In genomic region chr10:77513783-77514331, GRCh38 we compare ENCODE assay signal across 8 cellular contexts.
DNase-seq lines count a peak whose midpoint lies in the region; ATAC-seq and TF ChIP-seq lines count a peak whose summit lies in the region.

No MANE protein-coding gene starts in this region.

- TF ChIP-seq CTCF in KMS-11 (conservative IDR thresholded peaks at IDR 0.05; ENCODE audit: low read depth, low read length) (no peak), astrocyte of the spinal cord (IDR thresholded peaks at IDR 0.05; ENCODE audit: low read depth, low read length) (no peak)

- H3K36me3 Mint-ChIP-seq in activated T-cell treated with anti-CD3 and anti-CD28 coated beads, Interleukin-2, amount 50 U/mL, for 24 hours (ENCODE audit: low read depth), result no peaks in the 10 kb centered on the region

- H3K4me3 ChIP-seq in KMS-11 (IDR thresholded peaks at IDR 0.05; ENCODE audit: insufficient read depth, low read depth, low read length) (no peak overlapping the region), astrocyte of the spinal cord (ENCODE audit: low read depth, low read length) (no peak overlapping the region)

- H3K9me3 Mint-ChIP-seq in activated T-cell treated with anti-CD3 and anti-CD28 coated beads, Interleukin-2, amount 50 U/mL, for 24 hours, result no peaks in the 10 kb centered on the region

- H3K36me3 ChIP-seq in KMS-11 (ENCODE audit: insufficient read depth), result no peaks in the 10 kb centered on the region

- H3K27me3 ChIP-seq in KMS-11 (ENCODE audit: insufficient read depth, low read depth), result no peaks in the 10 kb centered on the region

- H3K79me2 ChIP-seq in KMS-11 (ENCODE audit: insufficient read depth, low read depth), result no peaks in the 10 kb centered on the region

- H2AFZ ChIP-seq in KMS-11 (ENCODE audit: low read depth), result peak overlapping the region; percentile 30; the same call in 1 of the 2 replicates

- peaks cover 22% of the 10 kb centered on the region for H3K27me3 Mint-ChIP-seq in activated T-cell treated with anti-CD3 and anti-CD28 coated beads, Interleukin-2, amount 50 U/mL, for 24 hours

- ATAC-seq in left lobe of liver (peak; percentile 80), GM19328 (IDR thresholded peaks at IDR 0.05; ENCODE audit: unreplicated experiment) (no peak)

- DNase-seq in ACHN, result peak; percentile 95
- DNase-seq in astrocyte of the spinal cord (ENCODE audit: low read depth, low spot score), result peak; percentile 89
- no peak for DNase-seq in left lobe of liver (ENCODE audit: low spot score)
- no peak for DNase-seq in activated CD4-positive, alpha-beta T cell treated with anti-CD3 and anti-CD28 coated beads, Interleukin-2, amount 50 U/mL, for 1 hour
- no peak for DNase-seq in activated T-cell treated with anti-CD3 and anti-CD28 coated beads, Interleukin-2, amount 50 U/mL, for 24 hours
- no peak for DNase-seq in activated naive CD4-positive, alpha-beta T cell treated with anti-CD3 and anti-CD28 coated beads, Interleukin-2, amount 50 U/mL, for 16 hours

- peaks cover 37% of the 10 kb centered on the region for H3K4me1 ChIP-seq in KMS-11 (ENCODE audit: low read depth, poor library complexity, severe bottlenecking)

- H3K4me1 Mint-ChIP-seq in activated T-cell treated with anti-CD3 and anti-CD28 coated beads, Interleukin-2, amount 50 U/mL, for 24 hours (ENCODE audit: low read depth), result no peaks in the 10 kb centered on the region

- H4K20me1 ChIP-seq in KMS-11 (ENCODE audit: insufficient read depth), result no peaks in the 10 kb centered on the region

- in situ Hi-C loops in ACHN (cut with HindIII; ENCODE audit: low pct_ligation_motif_present, low pct_unique_long_range_greater_than_20kb, low sequenced_read_pairs) (no loop called here), astrocyte of the spinal cord (cut with HindIII; ENCODE audit: low sequenced_read_pairs) (no loop called here)

- H3K27ac Mint-ChIP-seq in activated T-cell treated with anti-CD3 and anti-CD28 coated beads, Interleukin-2, amount 50 U/mL, for 24 hours, result no peak overlapping the region

- H3K4me2 ChIP-seq in KMS-11, result peak overlapping the region; percentile 60

- H3K4me3 Mint-ChIP-seq in activated T-cell treated with anti-CD3 and anti-CD28 coated beads, Interleukin-2, amount 50 U/mL, for 24 hours, result no peak overlapping the region

- peak overlapping the region; percentile 51; the same call in 1 of the 2 replicates for H3K27ac ChIP-seq in KMS-11

- H3K9ac ChIP-seq in KMS-11, result peak overlapping the region; percentile 13; the same call in 1 of the 2 replicates

Comparison
In these comparisons a context has a peak if more than half of its experiments do, and no peak if none do; other contexts are left out.
1. DNase-seq: peak in ACHN (single experiment) and astrocyte of the spinal cord (single experiment); none in left lobe of liver (single experiment), activated CD4-positive, alpha-beta T cell treated with anti-CD3 and anti-CD28 coated beads, Interleukin-2, amount 50 U/mL, for 1 hour (single experiment), activated T-cell treated with anti-CD3 and anti-CD28 coated beads, Interleukin-2, amount 50 U/mL, for 24 hours (single experiment) and activated naive CD4-positive, alpha-beta T cell treated with anti-CD3 and anti-CD28 coated beads, Interleukin-2, amount 50 U/mL, for 16 hours (single experiment).